16 cellular contexts compared by ENCODE assay signal in genomic region chrX:139758809-139759208, GRCh38. TPM values are rescaled to one million over a fixed set of nuclear protein-coding genes. Genes with fewer than 3 reads are reported as not detected.
DNase-seq lines count a peak whose midpoint lies in the region; ATAC-seq and TF ChIP-seq lines count a peak whose summit lies in the region.
"Had no signal": no experiment of that assay in that cellular context is flagged by ENCODE, and none has a peak within 500 bp of the region (broad histone marks: within the 10 kb centered on the region; RNA-seq: fewer than 3 reads in every experiment).

No MANE protein-coding gene starts in this region.

- POLR2A ChIA-PET in activated CD4-positive, alpha-beta T cell treated with anti-CD3 and anti-CD28 coated beads for 36 hours (lab: Charles Lee), result no interaction called here

- H3K4me2 ChIP-seq in osteoblast (ENCODE audit: insufficient read depth, low read length), result no peak overlapping the region
- H3K4me2 ChIP-seq: A549, BLaER1 had no signal

- H3K79me2 ChIP-seq in osteoblast (ENCODE audit: insufficient read depth, low read length), result no peaks in the 10 kb centered on the region

- H3K36me3 ChIP-seq in osteoblast (ENCODE audit: insufficient read depth, low read length), result no peaks in the 10 kb centered on the region

- TF ChIP-seq CTCF in epithelial cell of esophagus (IDR thresholded peaks at IDR 0.05; ENCODE audit: insufficient read depth, low read depth, low read length, missing control alignments) (no peak), osteoblast (IDR thresholded peaks at IDR 0.05; ENCODE audit: extremely low read depth, low read depth, low read length) (no peak), chondrocyte (IDR thresholded peaks at IDR 0.05) (no peak)

- H2AFZ ChIP-seq in osteoblast (ENCODE audit: low read length), result no peak overlapping the region

- H3K9me3 ChIP-seq in osteoblast (ENCODE audit: low read depth, low read length), result no peaks in the 10 kb centered on the region

- no peaks in the 10 kb centered on the region for H3K27me3 Mint-ChIP-seq in chondrocyte (ENCODE audit: low read depth)
- H3K27me3 Mint-ChIP-seq in activated CD4-positive, alpha-beta T cell treated with anti-CD3 and anti-CD28 coated beads for 36 hours, result no peaks in the 10 kb centered on the region
- H3K27me3 Mint-ChIP-seq: CD4-positive, alpha-beta memory T cell had no signal

- no peaks in the 10 kb centered on the region for H3K27me3 ChIP-seq in osteoblast (ENCODE audit: insufficient read depth, low read length)

- H3K27ac Mint-ChIP-seq in chondrocyte (ENCODE audit: unreplicated experiment), result no peak overlapping the region
- no peak overlapping the region for H3K27ac Mint-ChIP-seq in activated CD4-positive, alpha-beta T cell treated with anti-CD3 and anti-CD28 coated beads for 36 hours
- H3K27ac Mint-ChIP-seq: CD4-positive, alpha-beta memory T cell had no signal

- no peak for ATAC-seq in activated CD4-positive, alpha-beta T cell treated with anti-CD3 and anti-CD28 coated beads for 36 hours
- ATAC-seq: A549 had no signal

- no peak overlapping the region for H3K4me3 Mint-ChIP-seq in chondrocyte (ENCODE audit: unreplicated experiment)
- no peak overlapping the region for H3K4me3 Mint-ChIP-seq in activated CD4-positive, alpha-beta T cell treated with anti-CD3 and anti-CD28 coated beads for 36 hours
- H3K4me3 Mint-ChIP-seq: CD14-positive monocyte; CD4-positive, alpha-beta memory T cell had no signal

- DNase-seq in DMS53 (lab: John Stamatoyannopoulos, UW) (peak; percentile 15), DMS53 treated with DMSO at 0.1 percent for 48 hours (lab: John Stamatoyannopoulos, UW; ENCODE audit: unreplicated experiment) (no peak), epithelial cell of esophagus (ENCODE audit: low read depth) (peak; percentile 21), osteoblast (ENCODE audit: insufficient read length, low spot score, missing footprints) (peak; percentile 5), chondrocyte (ENCODE audit: low spot score) (no peak), DMS79 treated with DMSO at 0.1 percent for 48 hours (lab: John Stamatoyannopoulos, UW) (no peak)
- DNase-seq in activated naive CD4-positive, alpha-beta T cell treated with Interleukin-2 at 50 U/mL for 16 hours, result no peak
- no peak for DNase-seq in activated CD4-positive, alpha-beta T cell treated with anti-CD3 and anti-CD28 coated beads for 36 hours
- DNase-seq: CD4-positive, alpha-beta memory T cell; DMS153 had no signal

- no peaks in the 10 kb centered on the region for H4K20me1 ChIP-seq in osteoblast (ENCODE audit: insufficient read depth, low read length)

- H3K27ac ChIP-seq in osteoblast (ENCODE audit: low read depth, low read length), result no peak overlapping the region
- H3K27ac ChIP-seq: 22Rv1, A549, BLaER1 had no signal

- H3K4me3 ChIP-seq in epithelial cell of esophagus (ENCODE audit: low read length) (no peak overlapping the region), osteoblast (ENCODE audit: insufficient read depth, low read length) (no peak overlapping the region)
- H3K4me3 ChIP-seq: A549, BLaER1, HAP-1 had no signal

- intact Hi-C loops in activated CD4-positive, alpha-beta T cell treated with anti-CD3 and anti-CD28 coated beads for 36 hours (cut with DNase I, micrococcal nuclease), result no loop called here

- peaks cover 23% of the 10 kb centered on the region for H3K9me3 Mint-ChIP-seq in chondrocyte (ENCODE audit: low read depth)
- H3K9me3 Mint-ChIP-seq in activated CD4-positive, alpha-beta T cell treated with anti-CD3 and anti-CD28 coated beads for 36 hours (ENCODE audit: low read depth), result peaks cover 7% of the 10 kb centered on the region

- peaks cover 16% of the 10 kb centered on the region for H3K36me3 Mint-ChIP-seq in chondrocyte (ENCODE audit: low read depth)
- peaks cover 41% of the 10 kb centered on the region for H3K36me3 Mint-ChIP-seq in activated CD4-positive, alpha-beta T cell treated with anti-CD3 and anti-CD28 coated beads for 36 hours (ENCODE audit: low read depth)

- H3K4me1 ChIP-seq in osteoblast (ENCODE audit: insufficient read depth, low read length), result no peaks in the 10 kb centered on the region
- H3K4me1 ChIP-seq: A549, BLaER1, HAP-1 had no signal

- CTCF ChIA-PET in activated CD4-positive, alpha-beta T cell treated with anti-CD3 and anti-CD28 coated beads for 36 hours (lab: Charles Lee), result interaction anchor here (0.9 to 1.6 kb wide), 2 partner anchors 12 to 13 kb away, joined by 3 to 4 read pairs; no protein-coding TSS in a partner anchor

- peaks cover 4% of the 10 kb centered on the region for H3K4me1 Mint-ChIP-seq in chondrocyte (ENCODE audit: low read depth)
- no peaks in the 10 kb centered on the region for H3K4me1 Mint-ChIP-seq in activated CD4-positive, alpha-beta T cell treated with anti-CD3 and anti-CD28 coated beads for 36 hours
- H3K4me1 Mint-ChIP-seq: CD14-positive monocyte; CD4-positive, alpha-beta memory T cell had no signal

RNA-seq across cellular contexts. Expression of gene MCF2, which starts 50.8 kb away (rescaled TPM):
- total RNA-seq in osteoblast (0.29 TPM in 1 of 2 replicates, not detected in the other), chondrocyte (0.10 TPM in 1 of 3 replicates, not detected in the others)
- total RNA-seq in activated CD4-positive, alpha-beta T cell treated with anti-CD3 and anti-CD28 coated beads for 36 hours, result under 1 TPM; 0.34 to 0.74 TPM
- total RNA-seq: HT-29 had no signal

Comparison
In these comparisons a context has a peak if more than half of its experiments do, and no peak if none do; other contexts are left out.
1. DNase-seq: peak in DMS53 (single experiment), epithelial cell of esophagus (single experiment) and osteoblast (single experiment); none in DMS53 treated with DMSO at 0.1 percent for 48 hours (single experiment), chondrocyte (single experiment), DMS79 treated with DMSO at 0.1 percent for 48 hours (single experiment), activated naive CD4-positive, alpha-beta T cell treated with Interleukin-2 at 50 U/mL for 16 hours (single experiment) and activated CD4-positive, alpha-beta T cell treated with anti-CD3 and anti-CD28 coated beads for 36 hours (single experiment).